ENCODE assay signal across 19 cellular contexts in genomic region chr10:118238573-118239240, GRCh38.
DNase-seq lines count a peak whose midpoint lies in the region; ATAC-seq and TF ChIP-seq lines count a peak whose summit lies in the region.
"Had no signal": no experiment of that assay in that cellular context is flagged by ENCODE, and none has a peak within 500 bp of the region (broad histone marks: within the 10 kb centered on the region; RNA-seq: fewer than 3 reads in every experiment).

No MANE protein-coding gene starts in this region.

- H3K4me1 ChIP-seq in breast epithelium (no peaks in the 10 kb centered on the region), foreskin keratinocyte (no peaks in the 10 kb centered on the region)

- CTCF ChIA-PET in MCF 10A (lab: Yijun Ruan, JAX), result interaction anchor here (0.6 to 7.0 kb wide), 5 partner anchors 479 to 807 kb away, joined by 3 to 87 read pairs (median 3); no protein-coding TSS in a partner anchor

- POLR2A ChIA-PET in MCF 10A (lab: Yijun Ruan, JAX), result no interaction called here

- TF ChIP-seq POLR2A in breast epithelium (IDR thresholded peaks at IDR 0.05), result no peak

- DNase-seq in MCF 10A (ENCODE audit: unreplicated experiment) (peak; percentile 45), breast epithelium (ENCODE audit: low spot score in 2 of 2) (no peak), SK-N-DZ (ENCODE audit: low spot score) (peak; percentile 64), foreskin keratinocyte (no peak), NCI-H2081 treated with DMSO at 0.1 percent for 48 hours (lab: John Stamatoyannopoulos, UW) (no peak), chondrocyte (ENCODE audit: low spot score) (no peak)
- no peak for DNase-seq in central memory CD4-positive, alpha-beta T cell
- no peak for DNase-seq in activated T-helper 2 cell treated with anti-CD3 and anti-CD28 coated beads, Interferon-gamma antibody, Interleukin-2, Interleukin-4, amounts not matched to agents 10 μg/mL and 5 μg/mL and 100 μg/mL, durations not matched to agents 14 hours and 24 hours and 36 hours (ENCODE audit: low spot score)
- DNase-seq: activated CD4-positive, alpha-beta T cell treated with anti-CD3 and anti-CD28 coated beads for 36 hours; COR-L47; H7; natural killer cell; NCI-H2029; right cardiac atrium; stimulated activated CD4-positive, alpha-beta T cell treated with anti-CD3 and anti-CD28 coated beads, Interleukin-2, amount 100 ng/mL, for 48 hours; T-helper 17 cell had no signal

- H3K36me3 Mint-ChIP-seq in MCF 10A (ENCODE audit: insufficient read depth, unreplicated experiment) (no peaks in the 10 kb centered on the region), chondrocyte (ENCODE audit: low read depth) (no peaks in the 10 kb centered on the region)
- H3K36me3 Mint-ChIP-seq in activated T-helper 2 cell treated with anti-CD3 and anti-CD28 coated beads, Interferon-gamma antibody, Interleukin-2, Interleukin-4, amounts not matched to agents 10 μg/mL and 5 μg/mL and 100 μg/mL, durations not matched to agents 14 hours and 24 hours and 36 hours (ENCODE audit: low read depth), result no peaks in the 10 kb centered on the region
- H3K36me3 Mint-ChIP-seq: natural killer cell, type B pancreatic cell had no signal

- no peak overlapping the region for H3K27ac Mint-ChIP-seq in MCF 10A (ENCODE audit: low read depth, unreplicated experiment)
- H3K27ac Mint-ChIP-seq in activated T-helper 2 cell treated with anti-CD3 and anti-CD28 coated beads, Interferon-gamma antibody, Interleukin-2, Interleukin-4, amounts not matched to agents 10 μg/mL and 5 μg/mL and 100 μg/mL, durations not matched to agents 14 hours and 24 hours and 36 hours, result no peak overlapping the region
- H3K27ac Mint-ChIP-seq in chondrocyte (ENCODE audit: unreplicated experiment), result no peak overlapping the region
- H3K27ac Mint-ChIP-seq: activated CD4-positive, alpha-beta T cell treated with anti-CD3 and anti-CD28 coated beads for 36 hours; natural killer cell; T-helper 17 cell; type B pancreatic cell had no signal

- no peaks in the 10 kb centered on the region for H3K4me1 Mint-ChIP-seq in MCF 10A (ENCODE audit: insufficient read depth, unreplicated experiment)
- no peaks in the 10 kb centered on the region for H3K4me1 Mint-ChIP-seq in activated T-helper 2 cell treated with anti-CD3 and anti-CD28 coated beads, Interferon-gamma antibody, Interleukin-2, Interleukin-4, amounts not matched to agents 10 μg/mL and 5 μg/mL and 100 μg/mL, durations not matched to agents 14 hours and 24 hours and 36 hours (ENCODE audit: low read depth)
- H3K4me1 Mint-ChIP-seq in chondrocyte (ENCODE audit: low read depth), result no peaks in the 10 kb centered on the region
- H3K4me1 Mint-ChIP-seq: activated CD4-positive, alpha-beta T cell treated with anti-CD3 and anti-CD28 coated beads for 36 hours; T-helper 17 cell had no signal

- H3K27me3 ChIP-seq in breast epithelium, result peaks cover 0 to 43% of the 10 kb centered on the region in 2 donors
- H3K27me3 ChIP-seq in foreskin keratinocyte, result peaks cover 32% of the 10 kb centered on the region

- H3K27me3 Mint-ChIP-seq in MCF 10A (ENCODE audit: insufficient read depth, unreplicated experiment), result peaks cover 54% of the 10 kb centered on the region
- peaks cover 7% of the 10 kb centered on the region for H3K27me3 Mint-ChIP-seq in activated T-helper 2 cell treated with anti-CD3 and anti-CD28 coated beads, Interferon-gamma antibody, Interleukin-2, Interleukin-4, amounts not matched to agents 10 μg/mL and 5 μg/mL and 100 μg/mL, durations not matched to agents 14 hours and 24 hours and 36 hours (ENCODE audit: low read depth)
- H3K27me3 Mint-ChIP-seq in chondrocyte (ENCODE audit: low read depth), result peaks cover 45% of the 10 kb centered on the region

- no peaks in the 10 kb centered on the region for H3K9me3 ChIP-seq in breast epithelium

- BruUV-seq in MCF 10A (replicated peaks; lab: Mats Ljungman, UMichigan), result no TSS peak

- ATAC-seq in foreskin keratinocyte, result peak; percentile 53
- ATAC-seq: activated CD4-positive, alpha-beta T cell treated with anti-CD3 and anti-CD28 coated beads for 36 hours; right cardiac atrium; T-helper 17 cell had no signal

- no peaks in the 10 kb centered on the region for H3K36me3 ChIP-seq in breast epithelium

- intact Hi-C loops in MCF 10A (cut with micrococcal nuclease), result no loop called here
- intact Hi-C loops in breast epithelium (cut with DNase I; ENCODE audit: low total_unique reads), result no loop called here
- intact Hi-C loops in activated T-helper 2 cell treated with anti-CD3 and anti-CD28 coated beads, Interferon-gamma antibody, Interleukin-2, Interleukin-4, amounts not matched to agents 10 μg/mL and 5 μg/mL and 100 μg/mL, durations not matched to agents 14 hours and 24 hours and 36 hours (cut with micrococcal nuclease), result no loop called here

- no peak overlapping the region for H3K27ac ChIP-seq in breast epithelium
- H3K27ac ChIP-seq in foreskin keratinocyte, result no peak overlapping the region
- H3K27ac ChIP-seq: coronary artery, epithelial cell of prostate had no signal

- H3K4me3 Mint-ChIP-seq in MCF 10A (ENCODE audit: unreplicated experiment), result no peak overlapping the region
- no peak overlapping the region for H3K4me3 Mint-ChIP-seq in activated T-helper 2 cell treated with anti-CD3 and anti-CD28 coated beads, Interferon-gamma antibody, Interleukin-2, Interleukin-4, amounts not matched to agents 10 μg/mL and 5 μg/mL and 100 μg/mL, durations not matched to agents 14 hours and 24 hours and 36 hours (ENCODE audit: low read depth)
- no peak overlapping the region for H3K4me3 Mint-ChIP-seq in chondrocyte (ENCODE audit: unreplicated experiment)
- H3K4me3 Mint-ChIP-seq: activated CD4-positive, alpha-beta T cell treated with anti-CD3 and anti-CD28 coated beads for 36 hours; natural killer cell; T-helper 17 cell; type B pancreatic cell had no signal

- no peak overlapping the region for H3K4me3 ChIP-seq in breast epithelium
- H3K4me3 ChIP-seq: coronary artery had no signal

- TF ChIP-seq CTCF in MCF 10A (IDR thresholded peaks at IDR 0.05; ENCODE audit: unreplicated experiment) (no peak), breast epithelium (IDR thresholded peaks at IDR 0.05) (no peak), foreskin keratinocyte (conservative IDR thresholded peaks at IDR 0.05) (no peak), chondrocyte (IDR thresholded peaks at IDR 0.05) (no peak)

- H3K9me3 Mint-ChIP-seq in MCF 10A (ENCODE audit: unreplicated experiment) (no peaks in the 10 kb centered on the region), chondrocyte (ENCODE audit: low read depth) (no peaks in the 10 kb centered on the region)
- H3K9me3 Mint-ChIP-seq in activated T-helper 2 cell treated with anti-CD3 and anti-CD28 coated beads, Interferon-gamma antibody, Interleukin-2, Interleukin-4, amounts not matched to agents 10 μg/mL and 5 μg/mL and 100 μg/mL, durations not matched to agents 14 hours and 24 hours and 36 hours, result no peaks in the 10 kb centered on the region
- H3K9me3 Mint-ChIP-seq: natural killer cell, type B pancreatic cell had no signal

Comparison
In these comparisons a context has a peak if more than half of its experiments do, and no peak if none do; other contexts are left out.
1. DNase-seq: peak in MCF 10A (single experiment) and SK-N-DZ (single experiment); none in breast epithelium (0 of 2), foreskin keratinocyte (0 of 2), central memory CD4-positive, alpha-beta T cell (single experiment), activated T-helper 2 cell treated with anti-CD3 and anti-CD28 coated beads, Interferon-gamma antibody, Interleukin-2, Interleukin-4, amounts not matched to agents 10 μg/mL and 5 μg/mL and 100 μg/mL, durations not matched to agents 14 hours and 24 hours and 36 hours (single experiment), NCI-H2081 treated with DMSO at 0.1 percent for 48 hours (single experiment) and chondrocyte (single experiment).